Comparison of ENCODE assay signal across 9 cellular contexts in the genomic region with DNA sequence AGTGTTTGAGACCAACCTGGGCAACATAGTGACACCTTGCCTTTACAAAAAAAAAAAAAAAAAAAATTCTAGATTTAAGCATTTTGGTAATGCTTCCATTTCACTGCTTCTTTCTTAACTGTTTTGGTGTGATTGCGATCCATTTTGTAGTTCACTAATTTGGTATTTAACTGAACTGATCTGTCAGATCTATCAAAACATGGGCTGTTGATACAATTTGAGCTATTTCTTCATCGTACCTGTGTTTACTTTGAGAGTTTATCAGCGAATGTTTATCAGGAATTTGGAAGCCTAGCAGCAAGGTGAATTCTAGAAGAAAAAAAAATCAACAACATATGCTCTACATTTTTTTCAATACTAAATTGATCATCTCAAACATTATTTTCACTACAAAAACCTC.
"Had no signal": no experiment of that assay in that cellular context is flagged by ENCODE, and none has a peak within 500 bp of the region (broad histone marks: within the 10 kb centered on the region; RNA-seq: fewer than 3 reads in every experiment).

No MANE protein-coding gene starts in this region.

- FAIRE-seq: K562 had no signal

- ATAC-seq: HCT116, K562 had no signal

- H3K4me3 ChIP-seq: GM23248, HAP-1, K562 had no signal

- H3K4me3 Mint-ChIP-seq: HFFc6 had no signal

- DNase-seq: GM23248, GOT3, H7, HFFc6, IMR-90 had no signal

- H3K27ac ChIP-seq: GM23248, HL-60 had no signal

- H3K9ac ChIP-seq: GM23248 had no signal

- H2AFZ ChIP-seq: GM23248 had no signal

- H3K27ac Mint-ChIP-seq: HFFc6 had no signal

- H3K9me3 ChIP-seq: HAP-1 had no signal

- H3K36me3 ChIP-seq: HAP-1 had no signal

- H3K9me3 Mint-ChIP-seq: HFFc6 had no signal

- H3K4me1 ChIP-seq: HAP-1 had no signal
